In the genomic region with DNA sequence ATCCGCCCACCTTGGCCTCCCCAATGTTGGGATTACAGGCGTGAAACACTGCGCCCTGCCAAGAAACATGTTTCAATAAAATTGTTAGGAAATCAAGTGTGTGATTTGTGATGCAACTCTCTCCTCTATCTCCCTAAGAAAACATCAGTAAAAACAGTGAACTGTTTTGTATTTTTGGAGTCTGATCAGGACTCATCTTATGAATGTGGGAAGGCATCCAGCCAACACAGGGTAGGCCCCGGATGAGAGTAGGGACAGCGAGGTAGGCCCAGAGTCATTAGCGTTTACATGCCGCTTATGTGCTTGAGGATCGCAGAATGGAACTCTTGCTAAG, we compare ENCODE assay signal across 8 cellular contexts. TPM values are rescaled to one million over a fixed set of nuclear protein-coding genes. Genes with fewer than 3 reads are reported as not detected.
A peak's percentile ranks its signal among the peaks of the same experiment; 100 is the strongest.
DNase-seq lines count a peak whose midpoint lies in the region; ATAC-seq and TF ChIP-seq lines count a peak whose summit lies in the region.

No MANE protein-coding gene starts in this region.

- intact Hi-C loops in ovary (cut with DNase I), result loop anchor here in 2 of 4 donors (5.0 to 10.0 kb wide), 2 partner anchors 49 to 118 kb away; a partner anchor contains a TSS

- 38 to 57% (median 47%) methylated on average over 8 of the region's 8 CpGs for WGBS in ovary, 3 donors

- H3K4me1 ChIP-seq in Peyer's patch, result peaks cover 2 to 48% (median 4%) of the 10 kb centered on the region in 4 donors
- H3K4me1 ChIP-seq in ovary (ENCODE audit: insufficient read depth), result peaks cover 14% of the 10 kb centered on the region

- no peaks in the 10 kb centered on the region for H3K27me3 ChIP-seq in Peyer's patch
- no peaks in the 10 kb centered on the region for H3K27me3 ChIP-seq in ovary

- no peak for TF ChIP-seq EP300 in ovary (IDR thresholded peaks at IDR 0.05)

- TF ChIP-seq CTCF in Peyer's patch (IDR thresholded peaks at IDR 0.05) (no peak), epithelial cell of proximal tubule (conservative IDR thresholded peaks at IDR 0.05; ENCODE audit: low read depth, low read length) (no peak), ovary (IDR thresholded peaks at IDR 0.05) (no peak)

- ATAC-seq in GM18870 (IDR thresholded peaks at IDR 0.05; ENCODE audit: unreplicated experiment), result no peak
- ATAC-seq in GM18867 (IDR thresholded peaks at IDR 0.05; ENCODE audit: unreplicated experiment), result no peak

- TF ChIP-seq POLR2A in Peyer's patch (IDR thresholded peaks at IDR 0.05) (no peak), ovary (IDR thresholded peaks at IDR 0.05) (no peak)

- in situ Hi-C loops in Caki2 (cut with HindIII; ENCODE audit: low pct_unique_long_range_greater_than_20kb, low sequenced_read_pairs), result no loop called here

- no peaks in the 10 kb centered on the region for H3K9me3 ChIP-seq in Peyer's patch
- H3K9me3 ChIP-seq in ovary, result no peaks in the 10 kb centered on the region

- H3K36me3 ChIP-seq in Peyer's patch (no peaks in the 10 kb centered on the region), ovary (no peaks in the 10 kb centered on the region)

- H3K4me3 ChIP-seq in Peyer's patch (peak overlapping the region in 3 of 4 donors; percentile 58 to 78 (median 70)), epithelial cell of proximal tubule (ENCODE audit: low read depth, low read length) (peak overlapping the region; percentile 93), ovary (peak overlapping the region; percentile 95)

- peak overlapping the region; percentile 95 to 100 (median 99) for H3K27ac ChIP-seq in Peyer's patch
- H3K27ac ChIP-seq in ovary, result no peak overlapping the region

- DNase-seq in Caki2 (ENCODE audit: low read depth) (peak; percentile 78), Peyer's patch (peak in 1 of 3 donors; percentile 42), epithelial cell of proximal tubule (ENCODE audit: low read depth) (peak; percentile 55), ovary (peak in 3 of 5 donors; percentile 29 to 43 (median 33)), NCI-H446 treated with DMSO at 0.1 percent for 48 hours (lab: John Stamatoyannopoulos, UW) (no peak)
- DNase-seq in stimulated activated naive CD4-positive, alpha-beta T cell (lab: John Stamatoyannopoulos, UW), result no peak

RNA-seq across cellular contexts. Expression of a gene that starts 0.9 kb away (rescaled TPM):
- total RNA-seq in Caki2 (2014; rRNA removed; shearing (Covaris generic); ENCODE audit: low replicate concordance), result 19.9 and 24.8 TPM in 2 replicates
- total RNA-seq in Peyer's patch (100 to 1,000 TPM in 3 of 4 donors, 10 to 100 TPM in 1; 89.1 to 274 (median 224) TPM), epithelial cell of proximal tubule (11.9 and 17.6 TPM in 2 replicates), ovary (10 to 100 TPM in 1 of 7 donors, 1 to 10 TPM in 6; 3.7 to 12.2 (median 6.2) TPM)
- 1 to 10 TPM in 1 of 2 donors, under 1 TPM in 1; 0.83 to 6.8 TPM for polyA plus RNA-seq in ovary

RNA-seq across cellular contexts. Expression of a gene that starts 8.3 kb away (rescaled TPM):
- total RNA-seq in Caki2 (2014; rRNA removed; shearing (Covaris generic); ENCODE audit: low replicate concordance), result 34.2 and 35.1 TPM in 2 replicates
- total RNA-seq in Peyer's patch (10 to 100 TPM; 29.7 to 44.0 (median 38.3) TPM), epithelial cell of proximal tubule (38.4 and 61.6 TPM in 2 replicates), ovary (100 to 1,000 TPM in 2 of 7 donors, 10 to 100 TPM in 5; 36.4 to 104 (median 95.2) TPM)
- 100 to 1,000 TPM in 1 of 2 donors, 10 to 100 TPM in 1; 55.3 to 110 TPM for polyA plus RNA-seq in ovary

RNA-seq across cellular contexts. Expression of a gene that starts 29.4 kb away (rescaled TPM):
- 1.0 and 2.7 TPM in 2 replicates for total RNA-seq in Caki2 (2014; rRNA removed; shearing (Covaris generic); ENCODE audit: low replicate concordance)
- total RNA-seq in Peyer's patch (100 to 1,000 TPM in 1 of 4 donors, 10 to 100 TPM in 3; 19.3 to 103 (median 64.2) TPM), epithelial cell of proximal tubule (0.29 and 0.51 TPM in 2 replicates), ovary (10 to 100 TPM in 2 of 7 donors, 1 to 10 TPM in 5; 5.0 to 15.7 (median 7.8) TPM)
- polyA plus RNA-seq in ovary, result 1 to 10 TPM; 3.1 to 3.9 TPM

RNA-seq across cellular contexts. Expression of a gene that starts 41.2 kb away (rescaled TPM):
- 4.8 and 7.4 TPM in 2 replicates for total RNA-seq in Caki2 (2014; rRNA removed; shearing (Covaris generic); ENCODE audit: low replicate concordance)
- total RNA-seq in Peyer's patch (10 to 100 TPM in 1 of 4 donors, 1 to 10 TPM in 3; 4.0 to 32.2 (median 6.7) TPM), epithelial cell of proximal tubule (6.9 and 8.9 TPM in 2 replicates), ovary (10 to 100 TPM; 15.4 to 32.4 (median 23.4) TPM)
- polyA plus RNA-seq in ovary, result 10 to 100 TPM; 25.7 to 48.4 TPM

RNA-seq across cellular contexts. Expression of a gene that starts 47.8 kb away (rescaled TPM):
- 206 and 242 TPM in 2 replicates for total RNA-seq in Caki2 (2014; rRNA removed; shearing (Covaris generic); ENCODE audit: low replicate concordance)
- total RNA-seq in Peyer's patch (10 to 100 TPM; 46.2 to 68.8 (median 59.3) TPM), epithelial cell of proximal tubule (154 and 189 TPM in 2 replicates), ovary (10 to 100 TPM; 34.0 to 56.3 (median 43.3) TPM)
- 10 to 100 TPM; 14.3 to 40.7 TPM for polyA plus RNA-seq in ovary

Comparison
In these comparisons a context has a peak if more than half of its experiments do, and no peak if none do; other contexts are left out.
1. DNase-seq: peak in Caki2 (single experiment), epithelial cell of proximal tubule (single experiment) and ovary (3 of 5); none in NCI-H446 treated with DMSO at 0.1 percent for 48 hours (single experiment) and stimulated activated naive CD4-positive, alpha-beta T cell (0 of 6).
2. H3K27ac ChIP-seq: peak in Peyer's patch (4 of 4); none in ovary (0 of 2).
3. Peak in every context shown above with its lines, with median percentiles within 50 percentile points of each other: H3K4me3 ChIP-seq.